Comparison of ENCODE assay signal across 18 cellular contexts in the genomic region with DNA sequence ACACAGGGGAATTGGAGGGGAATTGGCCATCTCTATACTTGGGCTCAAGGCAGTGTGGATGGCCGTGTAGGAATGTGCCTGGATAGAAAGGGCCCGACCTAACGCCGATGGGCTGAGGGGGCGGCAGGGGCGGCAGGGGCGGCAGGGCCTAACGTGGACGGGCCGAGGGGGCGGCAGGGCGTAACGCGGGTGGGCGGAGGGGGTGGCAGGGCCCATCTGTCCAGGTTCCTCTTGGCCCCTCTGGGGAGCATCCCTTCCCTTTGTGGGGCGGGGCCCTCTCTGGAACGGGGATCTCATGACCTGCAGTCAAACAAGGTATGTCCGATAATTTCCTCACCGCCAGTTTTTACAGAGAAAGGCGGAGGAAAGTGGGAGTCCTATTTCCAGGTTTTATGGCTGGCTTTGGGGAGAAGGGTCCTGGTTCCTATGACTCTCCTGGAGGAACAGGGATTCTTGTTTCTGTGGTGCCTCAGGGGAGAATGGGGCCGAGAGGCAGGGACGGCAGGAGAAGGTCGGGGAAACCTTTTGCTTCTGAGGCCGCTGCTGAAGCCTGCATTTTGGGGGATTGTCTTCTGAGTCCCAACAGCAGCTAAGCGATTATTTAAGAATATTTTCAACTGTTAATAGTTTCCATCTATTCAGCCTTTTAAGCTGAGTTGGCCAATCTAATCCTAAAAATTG.
A peak's percentile ranks its signal among the peaks of the same experiment; 100 is the strongest.
DNase-seq lines count a peak whose midpoint lies in the region; ATAC-seq lines count a peak whose summit lies in the region.
"Had no signal": no experiment of that assay in that cellular context is flagged by ENCODE, and none has a peak within 500 bp of the region (broad histone marks: within the 10 kb centered on the region; RNA-seq: fewer than 3 reads in every experiment).

No MANE protein-coding gene starts in this region.

- H3K4me1 Mint-ChIP-seq in stimulated activated memory B cell treated with anti-CD40 and anti-IgM and Interleukin-4, amounts not matched to agents 10 μg/mL and 1 μg/mL and 100 μg/mL, for 72 hours: no peaks in the 10 kb centered on the region
- no peaks in the 10 kb centered on the region for H3K4me1 Mint-ChIP-seq in T-helper 17 cell

- H3K4me3 Mint-ChIP-seq in stimulated activated memory B cell treated with anti-CD40 and anti-IgM and Interleukin-4, amounts not matched to agents 10 μg/mL and 1 μg/mL and 100 μg/mL, for 72 hours: no peak overlapping the region
- no peak overlapping the region for H3K4me3 Mint-ChIP-seq in T-helper 17 cell

- H3K4me3 ChIP-seq in HUES64 (ENCODE audit: low read length): no peak overlapping the region
- H3K4me3 ChIP-seq: HAP-1 had no signal

- DNase-seq in ELF-1 (ENCODE audit: low read depth, low spot score): peak; percentile 34
- DNase-seq in islet precursor cell: peak; percentile 39
- no peak for DNase-seq in AML-193 (lab: John Stamatoyannopoulos, UW)
- no peak for DNase-seq in T-helper 17 cell
- no peak for DNase-seq in activated naive CD4-positive, alpha-beta T cell treated with Interleukin-2 at 50 U/mL for 16 hours
- DNase-seq: C1 segment of cervical spinal cord, DMS 273 treated with DMSO at 0.1 percent for 48 hours, KBM-7, NCI-H1092 treated with DMSO at 0.1 percent for 48 hours, NCI-H1694, NCI-H446 treated with DMSO at 0.1 percent for 48 hours, NCI-H748 treated with DMSO at 0.1 percent for 48 hours, Right ventricle myocardium superior, SK-N-SH had no signal

- no peak overlapping the region for H3K9ac ChIP-seq in HUES64 (ENCODE audit: low read depth, low read length)
- H3K9ac ChIP-seq: SK-N-SH had no signal

- peaks cover 22% of the 10 kb centered on the region; the same call in 1 of the 2 replicates for H3K27me3 ChIP-seq in HUES64 (ENCODE audit: insufficient read depth, low read length)

- H3K4me1 ChIP-seq in HUES64 (ENCODE audit: insufficient read depth, low read length): peaks cover 42% of the 10 kb centered on the region
- H3K4me1 ChIP-seq: HAP-1 had no signal

- no peak overlapping the region for H3K27ac Mint-ChIP-seq in stimulated activated memory B cell treated with anti-CD40 and anti-IgM and Interleukin-4, amounts not matched to agents 10 μg/mL and 1 μg/mL and 100 μg/mL, for 72 hours
- no peak overlapping the region for H3K27ac Mint-ChIP-seq in T-helper 17 cell

- WGBS in HUES64: 85% methylated on average over 24 of the region's 25 CpGs

- peak; percentile 24 for ATAC-seq in stimulated activated memory B cell treated with anti-CD40 and anti-IgM and Interleukin-4, amounts not matched to agents 10 μg/mL and 1 μg/mL and 100 μg/mL, for 72 hours
- ATAC-seq in HG02973 (IDR thresholded peaks at IDR 0.05; ENCODE audit: unreplicated experiment) (no peak), T-helper 17 cell (no peak)

- H3K27ac ChIP-seq in HUES64 (ENCODE audit: low read depth, low read length): peak overlapping the region; percentile 70; the same call in 1 of the 2 replicates

- H3K36me3 Mint-ChIP-seq in stimulated activated memory B cell treated with anti-CD40 and anti-IgM and Interleukin-4, amounts not matched to agents 10 μg/mL and 1 μg/mL and 100 μg/mL, for 72 hours: no peaks in the 10 kb centered on the region
- H3K36me3 Mint-ChIP-seq in T-helper 17 cell (ENCODE audit: low read depth): no peaks in the 10 kb centered on the region

- peaks cover 23% of the 10 kb centered on the region for H3K27me3 Mint-ChIP-seq in stimulated activated memory B cell treated with anti-CD40 and anti-IgM and Interleukin-4, amounts not matched to agents 10 μg/mL and 1 μg/mL and 100 μg/mL, for 72 hours
- peaks cover 19% of the 10 kb centered on the region for H3K27me3 Mint-ChIP-seq in T-helper 17 cell

- H3K36me3 ChIP-seq in HUES64 (ENCODE audit: insufficient read depth, low read length): no peaks in the 10 kb centered on the region
- H3K36me3 ChIP-seq: HAP-1 had no signal

- no peaks in the 10 kb centered on the region for H3K9me3 Mint-ChIP-seq in stimulated activated memory B cell treated with anti-CD40 and anti-IgM and Interleukin-4, amounts not matched to agents 10 μg/mL and 1 μg/mL and 100 μg/mL, for 72 hours

- H3K9me3 ChIP-seq in HUES64 (ENCODE audit: insufficient read depth, low read depth, low read length): no peaks in the 10 kb centered on the region
- H3K9me3 ChIP-seq in T-helper 17 cell (ENCODE audit: control insufficient read depth, low read length, poor library complexity, severe bottlenecking): no peaks in the 10 kb centered on the region
- H3K9me3 ChIP-seq: HAP-1, SK-N-SH had no signal

Comparison
In these comparisons a context has a peak if more than half of its experiments do, and no peak if none do; other contexts are left out.
1. DNase-seq: peak in ELF-1 (single experiment) and islet precursor cell (single experiment); none in AML-193 (0 of 2), T-helper 17 cell (0 of 3) and activated naive CD4-positive, alpha-beta T cell treated with Interleukin-2 at 50 U/mL for 16 hours (single experiment).